ENCODE assay signal across 9 cellular contexts in genomic region chr7:229184-229964, GRCh38. TPM values are rescaled to one million over a fixed set of nuclear protein-coding genes. Genes with fewer than 3 reads are reported as not detected.
DNase-seq lines count a peak whose midpoint lies in the region; ATAC-seq and TF ChIP-seq lines count a peak whose summit lies in the region.
"Had no signal": no experiment of that assay in that cellular context is flagged by ENCODE, and none has a peak within 500 bp of the region (broad histone marks: within the 10 kb centered on the region; RNA-seq: fewer than 3 reads in every experiment).

No MANE protein-coding gene starts in this region.

- no peak overlapping the region for H3K4me3 Mint-ChIP-seq in activated naive CD4-positive, alpha-beta T cell treated with anti-CD3 and anti-CD28 coated beads for 36 hours

- H3K4me3 ChIP-seq in GM23248 (no peak overlapping the region), dorsolateral prefrontal cortex (peak overlapping the region in 30 of 59 donors; percentile 1 to 47 (median 21)), lung (no peak overlapping the region)

- H3K9me3 ChIP-seq in GM23248 (ENCODE audit: low read depth) (no peaks in the 10 kb centered on the region), lung (ENCODE audit: control insufficient read depth in 2 of 2, insufficient read depth in 1 of 2, low read length in 1 of 2) (no peaks in the 10 kb centered on the region)

- H3K36me3 ChIP-seq in GM23248 (ENCODE audit: low read depth): no peaks in the 10 kb centered on the region
- H3K36me3 ChIP-seq in lung (ENCODE audit: control insufficient read depth in 2 of 2, insufficient read depth in 2 of 2, low read length in 2 of 2): peaks cover 0 to 2% of the 10 kb centered on the region in 2 donors

- H3K9ac ChIP-seq in GM23248: peak overlapping the region; percentile 41

- peak; percentile 50 for ATAC-seq in lung (ENCODE audit: insufficient read depth, low FRiP score)
- ATAC-seq in activated naive CD4-positive, alpha-beta T cell treated with anti-CD3 and anti-CD28 coated beads, Interleukin-2, amount 50 U/mL, for 72 hours: no peak

- H3K27ac Mint-ChIP-seq in activated naive CD4-positive, alpha-beta T cell treated with anti-CD3 and anti-CD28 coated beads for 36 hours: no peak overlapping the region
- no peak overlapping the region for H3K27ac Mint-ChIP-seq in activated naive CD4-positive, alpha-beta T cell treated with anti-CD3 and anti-CD28 coated beads, Interleukin-2, amount 50 U/mL, for 72 hours

- CTCF ChIA-PET in activated naive CD4-positive, alpha-beta T cell treated with anti-CD3 and anti-CD28 coated beads for 36 hours (lab: Charles Lee): no interaction called here

- H3K4me1 ChIP-seq in GM23248 (ENCODE audit: insufficient read depth): peaks cover 47% of the 10 kb centered on the region
- H3K4me1 ChIP-seq in lung (ENCODE audit: control insufficient read depth in 2 of 2, insufficient read depth in 2 of 2, low read length in 2 of 2): peaks cover 0 to 16% of the 10 kb centered on the region in 2 donors

- H3K27me3 Mint-ChIP-seq in activated naive CD4-positive, alpha-beta T cell treated with anti-CD3 and anti-CD28 coated beads for 36 hours (ENCODE audit: low read depth): no peaks in the 10 kb centered on the region

- H3K4me1 Mint-ChIP-seq in activated naive CD4-positive, alpha-beta T cell treated with anti-CD3 and anti-CD28 coated beads for 36 hours (ENCODE audit: low read depth): no peaks in the 10 kb centered on the region

- H2AFZ ChIP-seq in GM23248: no peak overlapping the region

- in situ Hi-C loops in GM23248 (cut with MboI): no loop called here

- H4K20me1 ChIP-seq in GM23248 (ENCODE audit: insufficient read depth): no peaks in the 10 kb centered on the region

- peaks cover 19% of the 10 kb centered on the region for H3F3A ChIP-seq in GM23248 (ENCODE audit: insufficient read depth)

- peaks cover 24% of the 10 kb centered on the region; the same call in 1 of the 2 replicates for H3K79me2 ChIP-seq in GM23248 (ENCODE audit: insufficient read depth)

- no peaks in the 10 kb centered on the region for H3K9me3 Mint-ChIP-seq in activated naive CD4-positive, alpha-beta T cell treated with anti-CD3 and anti-CD28 coated beads for 36 hours
- no peaks in the 10 kb centered on the region for H3K9me3 Mint-ChIP-seq in activated naive CD4-positive, alpha-beta T cell treated with anti-CD3 and anti-CD28 coated beads, Interleukin-2, amount 50 U/mL, for 72 hours

- 6 to 8% methylated on average over 29 of the region's 29 CpGs for WGBS in GM23248 (ENCODE audit: low coverage in 1 of 2, low lambda C conversion rate in 2 of 2, missing lambda C conversion rate in 2 of 2), 2 experiments
- WGBS in lung, 2 donors: 82 to 86% methylated on average over 29 of the region's 29 CpGs

- TF ChIP-seq CTCF in dorsolateral prefrontal cortex (IDR thresholded peaks at IDR 0.05 in 54 of 56, conservative IDR thresholded peaks at IDR 0.05 in 2 of 56; ENCODE audit: low read depth in 1 of 56, partially characterized antibody in 56 of 56) (peak in 3 of 56 donors; percentile 10 to 14 (median 11)), lung (IDR thresholded peaks at IDR 0.05; ENCODE audit: control extremely low read depth, extremely low read depth) (no peak)

- peak overlapping the region; percentile 12 for H3K4me2 ChIP-seq in GM23248 (ENCODE audit: unreplicated experiment)

- intact Hi-C loops in dorsolateral prefrontal cortex (cut with DNase I): no loop called here
- intact Hi-C loops in activated naive CD4-positive, alpha-beta T cell treated with anti-CD3 and anti-CD28 coated beads for 36 hours (cut with micrococcal nuclease): no loop called here

- DNase-seq in GM23248 (peak; percentile 97), dorsolateral prefrontal cortex (peak; percentile 55 to 93 (median 80)), lung (ENCODE audit: low spot score) (no peak), superior temporal gyrus (ENCODE audit: extremely low spot score) (peak; percentile 69), NK-92 (lab: John Stamatoyannopoulos, UW; ENCODE audit: unreplicated experiment) (no peak), GOT3 (lab: John Stamatoyannopoulos, UW) (no peak)
- DNase-seq in activated naive CD4-positive, alpha-beta T cell treated with anti-CD3 and anti-CD28 coated beads for 36 hours: no peak
- DNase-seq in activated naive CD4-positive, alpha-beta T cell treated with anti-CD3 and anti-CD28 coated beads, Interleukin-2, amount 50 U/mL, for 72 hours (ENCODE audit: low spot score in 2 of 2): no peak
- DNase-seq: activated naive CD4-positive, alpha-beta T cell treated with anti-CD3 and anti-CD28 coated beads, Interleukin-2, amount 50 U/mL, for 16 hours had no signal

- H3K9me2 ChIP-seq in GM23248 (ENCODE audit: insufficient read depth): no peaks in the 10 kb centered on the region

- H3K36me3 Mint-ChIP-seq in activated naive CD4-positive, alpha-beta T cell treated with anti-CD3 and anti-CD28 coated beads for 36 hours (ENCODE audit: low read depth): no peaks in the 10 kb centered on the region
- no peaks in the 10 kb centered on the region for H3K36me3 Mint-ChIP-seq in activated naive CD4-positive, alpha-beta T cell treated with anti-CD3 and anti-CD28 coated beads, Interleukin-2, amount 50 U/mL, for 72 hours

- H3K27me3 ChIP-seq in GM23248 (replicated peaks; ENCODE audit: insufficient read depth) (no peaks in the 10 kb centered on the region), dorsolateral prefrontal cortex (no peaks in the 10 kb centered on the region), lung (ENCODE audit: control insufficient read depth, insufficient read depth) (no peaks in the 10 kb centered on the region)

- H3K27ac ChIP-seq in GM23248 (peak overlapping the region; percentile 61), dorsolateral prefrontal cortex (peak overlapping the region in 52 of 59 donors; percentile 13 to 89 (median 68)), lung (ENCODE audit: low read depth in 1 of 2, low read length in 1 of 2) (no peak overlapping the region)

RNA-seq across cellular contexts. Expression of gene FAM20C, which starts 37.0 kb away (rescaled TPM):
- total RNA-seq in GM23248 (2014; rRNA removed; shearing (Covaris generic)): 63.8 and 64.1 TPM in 2 replicates
- 13.5 and 13.8 TPM in 2 replicates for polyA plus RNA-seq in GM23248 (2016; fragmentation: Nextera tagmentation; extraction: Ambion mirVana)
- 100 to 1,000 TPM in 6 of 120 experiments, 10 to 100 TPM in 114; 27.8 to 127 (median 45.4) TPM for total RNA-seq in dorsolateral prefrontal cortex
- total RNA-seq in lung: 10 to 100 TPM; 17.3 to 86.9 TPM
- 10 to 100 TPM; 23.9 to 68.0 TPM for polyA plus RNA-seq in lung
- under 1 TPM; 0.26 to 0.91 TPM for total RNA-seq in activated naive CD4-positive, alpha-beta T cell treated with anti-CD3 and anti-CD28 coated beads for 36 hours
- under 1 TPM in 1 of 2 donors, not detected in 1; 0.53 TPM for total RNA-seq in activated naive CD4-positive, alpha-beta T cell treated with anti-CD3 and anti-CD28 coated beads, Interleukin-2, amount 50 U/mL, for 72 hours

Comparison
In these comparisons a context has a peak if more than half of its experiments do, and no peak if none do; other contexts are left out.
1. DNase-seq: peak in GM23248 (single experiment), dorsolateral prefrontal cortex (10 of 10) and superior temporal gyrus (single experiment); none in lung (single experiment), NK-92 (single experiment), activated naive CD4-positive, alpha-beta T cell treated with anti-CD3 and anti-CD28 coated beads for 36 hours (single experiment), GOT3 (single experiment) and activated naive CD4-positive, alpha-beta T cell treated with anti-CD3 and anti-CD28 coated beads, Interleukin-2, amount 50 U/mL, for 72 hours (0 of 2).
2. H3K27ac ChIP-seq: peak in GM23248 (single experiment) and dorsolateral prefrontal cortex (52 of 59); none in lung (0 of 2).
3. H3K4me3 ChIP-seq: peak in dorsolateral prefrontal cortex (30 of 59); none in GM23248 (single experiment) and lung (single experiment).
4. RNA of gene FAM20C, which starts 37.0 kb away (total RNA-seq): 17.3 to 86.9 TPM in lung, 63.8 to 64.1 TPM in GM23248 and 27.8 to 127 TPM in dorsolateral prefrontal cortex; 0.26 to 0.91 TPM in activated naive CD4-positive, alpha-beta T cell treated with anti-CD3 and anti-CD28 coated beads for 36 hours and 0.53 TPM in activated naive CD4-positive, alpha-beta T cell treated with anti-CD3 and anti-CD28 coated beads, Interleukin-2, amount 50 U/mL, for 72 hours; every median in the first group is over 4 times any median in the second.